In genomic region chr3:113461488-113461887, GRCh38 we compare ENCODE assay signal across 28 cellular contexts.
"Had no signal": no experiment of that assay in that cellular context is flagged by ENCODE, and none has a peak within 500 bp of the region (broad histone marks: within the 10 kb centered on the region; RNA-seq: fewer than 3 reads in every experiment).

No MANE protein-coding gene starts in this region.

- DNase-seq: colonic mucosa; cortex of kidney; dermis blood vessel endothelial cell; dorsolateral prefrontal cortex; effector CD4-positive, alpha-beta T cell; effector CD8-positive, alpha-beta T cell; effector memory CD4-positive, alpha-beta T cell; effector memory CD8-positive, alpha-beta T cell; endodermal cell; erythroblast; esophagus squamous epithelium; foreskin fibroblast; foreskin keratinocyte; foreskin melanocyte; gastrocnemius medialis; glutamatergic neuron; head of caudate nucleus; heart left ventricle; heart right ventricle had no signal

- H3K27me3 ChIP-seq: colonic mucosa, dorsolateral prefrontal cortex, esophagus muscularis mucosa, esophagus squamous epithelium, foreskin keratinocyte, gastrocnemius medialis, gastroesophageal sphincter, heart left ventricle, heart right ventricle, hepatocyte had no signal

- H3K27ac ChIP-seq: colonic mucosa, coronary artery, dorsolateral prefrontal cortex, epithelial cell of prostate, esophagus muscularis mucosa, esophagus squamous epithelium, foreskin keratinocyte, gastrocnemius medialis, gastroesophageal sphincter, heart left ventricle, heart right ventricle, hepatocyte had no signal

- H3K9me3 ChIP-seq: colonic mucosa, esophagus muscularis mucosa, esophagus squamous epithelium, gastrocnemius medialis, gastroesophageal sphincter, heart left ventricle, heart right ventricle had no signal

- H3K4me3 ChIP-seq: colonic mucosa, coronary artery, dorsolateral prefrontal cortex, esophagus muscularis mucosa, esophagus squamous epithelium, gastrocnemius medialis, gastroesophageal sphincter, heart left ventricle, heart right ventricle, hepatocyte had no signal

- H3K4me1 Mint-ChIP-seq: endodermal cell had no signal

- H3K36me3 ChIP-seq: colonic mucosa had no signal

- H3K4me1 ChIP-seq: colonic mucosa, esophagus muscularis mucosa, esophagus squamous epithelium, foreskin keratinocyte, gastrocnemius medialis, gastroesophageal sphincter, heart left ventricle, heart right ventricle had no signal

- H3K79me2 ChIP-seq: hepatocyte had no signal

- H2AFZ ChIP-seq: hepatocyte had no signal

- FAIRE-seq: colon, endometrium had no signal

- H3K4me3 Mint-ChIP-seq: dendritic cell treated with granulocyte-macrophage colony-stimulating factor and Interleukin-4, amounts not matched to agents 40 ng/mL and 50 ng/mL, for 4 days; effector memory CD8-positive, alpha-beta T cell; endodermal cell had no signal

- H3K4me2 ChIP-seq: hepatocyte had no signal

- H3K27me3 Mint-ChIP-seq: dendritic cell treated with granulocyte-macrophage colony-stimulating factor and Interleukin-4, amounts not matched to agents 40 ng/mL and 50 ng/mL, for 4 days; effector memory CD8-positive, alpha-beta T cell had no signal

- H3K27ac Mint-ChIP-seq: dendritic cell treated with granulocyte-macrophage colony-stimulating factor and Interleukin-4, amounts not matched to agents 40 ng/mL and 50 ng/mL, for 4 days; effector memory CD8-positive, alpha-beta T cell; endodermal cell had no signal

- ATAC-seq: effector memory CD8-positive, alpha-beta T cell; esophagus mucosa; foreskin keratinocyte; gastrocnemius medialis; gastroesophageal sphincter; heart left ventricle; heart right ventricle had no signal
